In the genomic region with DNA sequence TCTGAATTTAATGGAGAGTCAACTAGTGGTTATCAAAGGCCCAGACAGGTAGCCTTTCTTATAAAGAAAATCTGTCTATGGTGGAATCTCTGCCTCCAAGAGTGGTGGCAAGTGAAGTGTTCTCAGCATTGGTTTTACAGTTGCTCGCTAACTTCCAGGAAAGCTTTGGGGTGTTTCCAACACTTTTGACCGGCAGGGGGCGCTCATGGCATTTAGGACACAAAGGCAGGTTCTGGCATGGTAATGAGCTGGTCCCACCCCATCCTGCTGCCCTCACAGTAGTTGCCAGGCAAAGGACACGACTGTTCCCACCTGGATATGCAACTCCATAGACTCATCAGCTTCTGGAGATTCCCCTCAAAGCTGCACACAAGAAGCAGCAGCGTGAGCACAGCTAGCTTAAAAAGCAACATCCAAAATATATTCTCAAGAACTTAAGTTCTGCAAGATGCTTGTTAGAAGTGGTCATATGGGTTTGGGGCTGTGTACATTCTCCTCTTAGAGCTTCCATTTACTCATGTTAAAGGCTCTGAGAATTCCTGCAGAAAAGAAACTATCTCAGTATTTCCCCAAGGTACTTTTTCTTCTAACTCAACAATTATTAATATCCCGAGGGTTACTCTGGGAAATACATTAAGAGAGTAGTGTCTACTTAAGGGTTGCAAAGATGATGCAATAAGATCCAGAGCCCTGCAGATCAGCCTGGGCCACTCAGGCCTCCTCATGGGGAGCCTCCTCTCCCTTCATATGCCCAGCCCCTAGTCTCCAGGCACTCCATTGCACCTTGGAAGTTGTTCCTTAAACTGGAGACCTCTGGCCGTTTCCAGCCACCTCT, we compare ENCODE assay signal across 8 cellular contexts. TPM values are rescaled to one million over a fixed set of nuclear protein-coding genes. Genes with fewer than 3 reads are reported as not detected.
DNase-seq lines count a peak whose midpoint lies in the region; ATAC-seq, FAIRE-seq and TF ChIP-seq lines count a peak whose summit lies in the region.

No MANE protein-coding gene starts in this region.

- ATAC-seq in HG03460 (IDR thresholded peaks at IDR 0.05; ENCODE audit: unreplicated experiment) = no peak

- H3K4me3 ChIP-seq in AG10803 (ENCODE audit: low read length) = no peak overlapping the region

- TF ChIP-seq CTCF in AG10803 (conservative IDR thresholded peaks at IDR 0.05; ENCODE audit: low read length) (peak; percentile 86), VCaP (conservative IDR thresholded peaks at IDR 0.05) (peak; percentile 86)

- H3K4me3 Mint-ChIP-seq in immature natural killer cell = no peak overlapping the region

- H3K27ac ChIP-seq in VCaP = no peak overlapping the region

- FAIRE-seq in H54 (lab: Jason Lieb, UNC) = peak; percentile 52

- H3K27ac Mint-ChIP-seq in immature natural killer cell = no peak overlapping the region

- peaks cover under 1 to 3% of the 10 kb centered on the region in 2 donors for H3K4me1 Mint-ChIP-seq in immature natural killer cell

- DNase-seq in AG10803 (ENCODE audit: low read depth) (peak; percentile 83), H54 (ENCODE audit: insufficient read length, low spot score) (peak; percentile 32), NCI-H2196 treated with DMSO at 0.1 percent for 48 hours (lab: John Stamatoyannopoulos, UW; ENCODE audit: unreplicated experiment) (peak; percentile 62), T47D (ENCODE audit: low read depth in 1 of 2, low spot score in 1 of 2) (peak; percentile 56 to 91), immature natural killer cell (peak; percentile 82 to 85 (median 83))
- DNase-seq in stimulated activated CD4-positive, alpha-beta T cell treated with anti-CD3 and anti-CD28 coated beads, Interleukin-15, amount 100 ng/mL, for 24 hours = peak; percentile 94

- TF ChIP-seq POLR2A in H54 (IDR thresholded peaks at IDR 0.05; ENCODE audit: low read depth, low read length) = no peak

- peaks cover 4 to 18% (median 12%) of the 10 kb centered on the region in 3 donors for H3K36me3 Mint-ChIP-seq in immature natural killer cell

- no peaks in the 10 kb centered on the region for H3K9me3 Mint-ChIP-seq in immature natural killer cell

- no peaks in the 10 kb centered on the region for H3K27me3 Mint-ChIP-seq in immature natural killer cell (ENCODE audit: low read depth in 3 of 3)

- in situ Hi-C loops in T47D (cut with HindIII; ENCODE audit: low pct_unique_long_range_greater_than_20kb, low sequenced_read_pairs) = no loop called here

RNA-seq across cellular contexts. Expression of gene PROX2, which starts 14.8 kb away (rescaled TPM):
- polyA plus RNA-seq in immature natural killer cell = 1 to 10 TPM in 1 of 3 donors, not detected in 2; 1.7 TPM

RNA-seq across cellular contexts. Expression of gene DLST, which starts 20.6 kb away (rescaled TPM):
- polyA plus RNA-seq in immature natural killer cell = 10 to 100 TPM in 1 of 3 donors, 1 to 10 TPM in 2; 7.7 to 13.1 (median 9.0) TPM

Comparison
In these comparisons a context has a peak if more than half of its experiments do, and no peak if none do; other contexts are left out.
1. DNase-seq: peak in every context shown above with its lines; median percentile 94 in stimulated activated CD4-positive, alpha-beta T cell treated with anti-CD3 and anti-CD28 coated beads, Interleukin-15, amount 100 ng/mL, for 24 hours; 83 in AG10803; 83 in immature natural killer cell; 74 in T47D; 62 in NCI-H2196 treated with DMSO at 0.1 percent for 48 hours; 32 in H54.